In genomic region chr5:41335596-41335995, GRCh38 we compare ENCODE assay signal across 28 cellular contexts.
"Had no signal": no experiment of that assay in that cellular context is flagged by ENCODE, and none has a peak within 500 bp of the region (broad histone marks: within the 10 kb centered on the region; RNA-seq: fewer than 3 reads in every experiment).

No MANE protein-coding gene starts in this region.

- FAIRE-seq: K562 had no signal

- H3K4me3 ChIP-seq: breast epithelium, K562, SJCRH30 had no signal

- DNase-seq: activated CD4-positive, alpha-beta T cell treated with anti-CD3 and anti-CD28 coated beads for 48 hours; activated CD4-positive, alpha-beta T cell treated with anti-CD3 and anti-CD28 coated beads, Interleukin-2, amount 50 U/mL, for 4 hours; activated CD4-positive, CD25-positive, alpha-beta regulatory T cell treated with anti-CD3 and anti-CD28 coated beads, Interleukin-2, amount 50 U/mL, for 72 hours; activated CD8-positive, alpha-beta memory T cell treated with anti-CD3 and anti-CD28 coated beads, Interleukin-2, amount 50 U/mL, for 48 hours; activated CD8-positive, alpha-beta T cell treated with anti-CD3 and anti-CD28 coated beads, Interleukin-2, amount 10 ng/mL, durations not matched to agents 7 days and 5 days; activated naive CD4-positive, alpha-beta T cell treated with anti-CD3 and anti-CD28 coated beads, Interleukin-2, amount 50 U/mL, for 16 hours; activated naive CD8-positive, alpha-beta T cell treated with anti-CD3 and anti-CD28 coated beads, Interleukin-2, amount 10 ng/mL, durations not matched to agents 7 days and 5 days; activated T-cell treated with anti-CD3 and anti-CD28 coated beads, Interleukin-2, amount 50 U/mL, for 1 hour; aorta; Kasumi-1; NCI-H1048; NCI-H146; NCI-H2029; NCI-H2107; NCI-H345; NCI-H510A; NCI-H526 treated with DMSO at 0.1 percent for 48 hours; NCI-H82; NK-92 treated with Interleukin-12 subunit alpha and Interleukin-12 subunit beta, amount 100 ng/mL, for 24 hours; OCI-M1; Right ventricle myocardium superior; RPMI8226; SJCRH30; SW 1271 had no signal

- H3K4me1 ChIP-seq: breast epithelium, SJCRH30 had no signal

- ATAC-seq: activated CD8-positive, alpha-beta T cell treated with anti-CD3 and anti-CD28 coated beads, Interleukin-2, amount 10 ng/mL, durations not matched to agents 7 days and 5 days; K562; Panc1; SK-N-SH treated with all-trans-retinoic acid at 6 μM for 48 hours had no signal

- H3K27ac ChIP-seq: SJCRH30 had no signal

- H3K9me3 ChIP-seq: breast epithelium, SJCRH30 had no signal

- H3K27me3 ChIP-seq: breast epithelium, SJCRH30 had no signal

- H3K36me3 ChIP-seq: breast epithelium, SJCRH30 had no signal
